ENCODE assay signal across 4 cellular contexts in the genomic region with DNA sequence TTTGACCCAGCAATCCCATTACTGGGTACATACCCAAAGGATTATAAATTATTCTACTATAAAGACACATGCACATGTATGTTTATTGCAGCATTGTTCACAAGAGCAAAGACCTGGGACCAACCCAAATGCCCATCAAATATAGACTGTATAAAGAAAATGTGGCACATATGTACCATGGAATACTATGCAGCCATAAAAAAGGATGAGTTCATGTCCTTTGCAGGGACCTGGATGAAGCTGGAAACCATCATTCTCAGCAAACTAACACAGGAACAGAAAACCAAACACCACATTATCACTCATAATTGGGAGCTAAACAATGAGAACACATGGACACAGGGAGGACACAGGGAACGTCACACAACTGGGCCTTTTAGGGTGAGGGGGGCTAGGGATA. TPM values are rescaled to one million over a fixed set of nuclear protein-coding genes. Genes with fewer than 3 reads are reported as not detected.
"Had no signal": no experiment of that assay in that cellular context is flagged by ENCODE, and none has a peak within 500 bp of the region (broad histone marks: within the 10 kb centered on the region; RNA-seq: fewer than 3 reads in every experiment).

No MANE protein-coding gene starts in this region.

RNA-seq across cellular contexts. Expression of a gene that starts 22.0 kb away (rescaled TPM):
- total RNA-seq: ascending aorta had no signal
- polyA plus RNA-seq: adipose tissue, adrenal gland, aorta had no signal

RNA-seq across cellular contexts. Expression of a gene that starts 52.0 kb away (rescaled TPM):
- polyA plus RNA-seq: adipose tissue, aorta had no signal
